21 cellular contexts compared by ENCODE assay signal in the genomic region with DNA sequence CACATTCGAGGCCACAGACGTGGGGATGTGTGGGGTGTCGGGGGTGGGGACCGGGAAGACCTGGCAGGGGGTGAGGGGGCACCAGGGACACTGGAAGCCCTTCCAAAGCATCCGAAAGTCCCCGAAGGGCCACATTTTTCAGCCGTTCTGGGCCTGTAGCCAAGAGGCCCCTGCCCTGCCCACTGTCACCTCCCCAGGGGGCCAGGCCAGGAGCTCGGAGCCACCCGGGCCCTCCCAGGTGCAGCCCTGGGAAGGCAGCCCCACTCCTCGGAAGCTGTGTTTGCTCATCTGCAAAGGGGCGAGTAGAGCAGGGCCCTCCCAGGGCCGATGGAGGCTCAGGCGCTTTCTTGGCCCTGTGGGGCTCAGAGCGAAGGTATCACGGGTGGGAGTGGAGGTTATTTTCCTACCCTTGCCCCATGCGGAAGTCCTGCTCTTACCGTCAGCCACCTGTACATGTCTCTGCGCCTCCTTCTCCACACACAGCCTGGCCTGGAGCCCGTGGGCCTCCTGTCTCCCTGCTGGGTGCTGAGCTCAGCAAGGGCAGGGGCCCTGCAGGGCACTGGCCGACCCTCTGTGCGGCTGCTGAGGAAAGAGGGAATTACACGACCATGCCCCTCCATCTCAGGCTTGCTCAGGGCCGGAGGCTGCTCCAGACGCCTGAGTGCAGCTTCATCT. TPM values are rescaled to one million over a fixed set of nuclear protein-coding genes. Genes with fewer than 3 reads are reported as not detected.
DNase-seq lines count a peak whose midpoint lies in the region; ATAC-seq and TF ChIP-seq lines count a peak whose summit lies in the region.
"Had no signal": no experiment of that assay in that cellular context is flagged by ENCODE, and none has a peak within 500 bp of the region (broad histone marks: within the 10 kb centered on the region; RNA-seq: fewer than 3 reads in every experiment).

No MANE protein-coding gene starts in this region.

- no peak overlapping the region for H3K14ac ChIP-seq in neuronal stem cell (ENCODE audit: low read length)

- peaks cover 6 to 7% of the 10 kb centered on the region in 2 donors for H3K9me3 Mint-ChIP-seq in activated naive CD4-positive, alpha-beta T cell treated with anti-CD3 and anti-CD28 coated beads, Interleukin-2, amount 50 U/mL, for 72 hours
- H3K9me3 Mint-ChIP-seq: CD8-positive, alpha-beta memory T cell had no signal

- H2BK120ac ChIP-seq in neuronal stem cell (ENCODE audit: low read depth, low read length): no peak overlapping the region

- H3K9me3 ChIP-seq in HEK293 (ENCODE audit: control insufficient read depth, insufficient read depth, low read depth, low read length) (no peaks in the 10 kb centered on the region), neuronal stem cell (replicated peaks in 1 of 2; ENCODE audit: control insufficient read depth in 2 of 2, insufficient read depth in 1 of 2, low read depth in 1 of 2, low read length in 2 of 2) (no peaks in the 10 kb centered on the region)
- H3K9me3 ChIP-seq: MG63 had no signal

- no peak overlapping the region for H3K9ac ChIP-seq in neuronal stem cell (ENCODE audit: low read depth, low read length, poor library complexity)

- peaks cover 6% of the 10 kb centered on the region for H3K4me1 ChIP-seq in HEK293 (ENCODE audit: control insufficient read depth, insufficient read depth, low read length)
- peaks cover 0 to 3% of the 10 kb centered on the region in 2 donors for H3K4me1 ChIP-seq in neuronal stem cell (ENCODE audit: control insufficient read depth in 2 of 2, insufficient read depth in 1 of 2, low read depth in 1 of 2, low read length in 2 of 2)

- H2AFZ ChIP-seq in neuronal stem cell (ENCODE audit: low read length): no peak overlapping the region

- H3K27ac ChIP-seq in HEK293 (ENCODE audit: extremely low read depth, low read depth, low read length): no peak overlapping the region
- no peak overlapping the region for H3K27ac ChIP-seq in neuronal stem cell (replicated peaks; ENCODE audit: low read length)
- H3K27ac ChIP-seq: HL-60 had no signal

- H3K4me2 ChIP-seq in neuronal stem cell (ENCODE audit: insufficient read depth, low read length, poor library complexity, severe bottlenecking): no peak overlapping the region

- H3K23ac ChIP-seq in neuronal stem cell (ENCODE audit: low read depth, low read length, poor library complexity): peak overlapping the region; percentile 83

- CTCF ChIA-PET in HEK293 (lab: Yijun Ruan, JAX): no interaction called here

- no peaks in the 10 kb centered on the region for H3K36me3 Mint-ChIP-seq in activated naive CD4-positive, alpha-beta T cell treated with anti-CD3 and anti-CD28 coated beads, Interleukin-2, amount 50 U/mL, for 72 hours
- H3K36me3 Mint-ChIP-seq: CD8-positive, alpha-beta memory T cell had no signal

- peaks cover 0 to 58% (median 0%) of the 10 kb centered on the region in 3 experiments for H3K27me3 ChIP-seq in neuronal stem cell (ENCODE audit: control insufficient read depth in 3 of 3, insufficient read depth in 3 of 3, low read depth in 1 of 3, low read length in 3 of 3)
- H3K27me3 ChIP-seq: MG63 had no signal

- no peak overlapping the region for H3K4me3 ChIP-seq in HEK293 (ENCODE audit: low read depth, low read length)
- no peak overlapping the region for H3K4me3 ChIP-seq in neuronal stem cell (ENCODE audit: low read length in 2 of 2)
- H3K4me3 ChIP-seq: MG63 had no signal

- no peak for ATAC-seq in activated naive CD4-positive, alpha-beta T cell treated with anti-CD3 and anti-CD28 coated beads, Interleukin-2, amount 50 U/mL, for 72 hours
- ATAC-seq in GM19023 (IDR thresholded peaks at IDR 0.05; ENCODE audit: unreplicated experiment) (no peak), GM19328 (IDR thresholded peaks at IDR 0.05; ENCODE audit: unreplicated experiment) (no peak)
- ATAC-seq: PC-3 had no signal

- peak overlapping the region; percentile 22 for H4K91ac ChIP-seq in neuronal stem cell (ENCODE audit: low read depth, low read length, poor library complexity)

- POLR2A ChIA-PET in HEK293 (lab: Yijun Ruan, JAX): interaction anchor here (0.5 to 1.1 kb wide), 2 partner anchors 24 to 242 kb away, joined by 3 to 4 read pairs; no protein-coding TSS in a partner anchor

- H4K8ac ChIP-seq in neuronal stem cell (ENCODE audit: low read depth, low read length): peak overlapping the region; percentile 23

- no CpG with 5 or more reads among the region's 24 CpGs for WGBS in neuronal stem cell (ENCODE audit: extremely low coverage in 2 of 2, insufficient read length in 2 of 2, insufficient replicate concordance in 1 of 2), 2 donors

- peak overlapping the region; percentile 78 for H2BK15ac ChIP-seq in neuronal stem cell (ENCODE audit: low read length)

- no peak overlapping the region for H3K27ac Mint-ChIP-seq in activated naive CD4-positive, alpha-beta T cell treated with anti-CD3 and anti-CD28 coated beads, Interleukin-2, amount 50 U/mL, for 72 hours

- H3K18ac ChIP-seq in neuronal stem cell (ENCODE audit: low read length): peak overlapping the region; percentile 57

- H2BK12ac ChIP-seq in neuronal stem cell (ENCODE audit: low read length): peak overlapping the region; percentile 84

- no peak overlapping the region for H3K4ac ChIP-seq in neuronal stem cell (ENCODE audit: low read length)

- H3K36me3 ChIP-seq in HEK293 (ENCODE audit: control insufficient read depth in 2 of 2, insufficient read depth in 1 of 2, low read length in 2 of 2): no peaks in the 10 kb centered on the region
- no peaks in the 10 kb centered on the region for H3K36me3 ChIP-seq in neuronal stem cell (replicated peaks in 1 of 2; ENCODE audit: control insufficient read depth in 2 of 2, insufficient read depth in 2 of 2, low read length in 2 of 2)
- H3K36me3 ChIP-seq: MG63 had no signal

- peak; percentile 6 for DNase-seq in activated naive CD4-positive, alpha-beta T cell treated with anti-CD3 and anti-CD28 coated beads, Interleukin-2, amount 50 U/mL, for 16 hours
- no peak for DNase-seq in activated naive CD4-positive, alpha-beta T cell treated with anti-CD3 and anti-CD28 coated beads, Interleukin-2, amount 50 U/mL, for 72 hours (ENCODE audit: low spot score in 2 of 2)
- DNase-seq in effector CD4-positive, alpha-beta T cell: peak; percentile 1
- DNase-seq in neuronal stem cell (ENCODE audit: low spot score): no peak
- no peak for DNase-seq in stimulated activated CD4-positive, alpha-beta T cell treated with anti-CD3 and anti-CD28 coated beads, Interleukin-2, amount 100 ng/mL, for 24 hours
- DNase-seq: C1 segment of cervical spinal cord, DMS79, IMR-90, Kasumi-1, MG63, NCI-H1048, NCI-H1694, NCI-H2081 treated with DMSO at 0.1 percent for 48 hours, NCI-H510A, NCI-H748 treated with DMSO at 0.1 percent for 48 hours, PC-3 had no signal

- peak overlapping the region; percentile 20 for H2AK5ac ChIP-seq in neuronal stem cell (ENCODE audit: low read depth, low read length)

- H2BK5ac ChIP-seq in neuronal stem cell (ENCODE audit: low read length): peak overlapping the region; percentile 66

- TF ChIP-seq CTCF in HEK293 (tag by site-specific recombination; IDR thresholded peaks at IDR 0.05): no peak

- peaks cover 6% of the 10 kb centered on the region for H3K79me1 ChIP-seq in neuronal stem cell (ENCODE audit: low read depth, low read length)

TF ChIP-seq in HEK293, 187 proteins besides CTCF, POLR2A, EP300 and RAD21:
- TF ChIP-seq ZBTB20 (tag by site-specific recombination; IDR thresholded peaks at IDR 0.05) (0 out of 2 replicates have a peak, but pooled peaks have one; percentile 29), KLF1 (tag by site-specific recombination; IDR thresholded peaks at IDR 0.05) (peak; percentile 20; the same call in 1 of the 2 replicates), GLIS1 (tag by site-specific recombination; IDR thresholded peaks at IDR 0.05) (peak; percentile 95), ZIC2 (tag by site-specific recombination; IDR thresholded peaks at IDR 0.05) (peak; percentile 93)
- TF ChIP-seq, protein P1, sequence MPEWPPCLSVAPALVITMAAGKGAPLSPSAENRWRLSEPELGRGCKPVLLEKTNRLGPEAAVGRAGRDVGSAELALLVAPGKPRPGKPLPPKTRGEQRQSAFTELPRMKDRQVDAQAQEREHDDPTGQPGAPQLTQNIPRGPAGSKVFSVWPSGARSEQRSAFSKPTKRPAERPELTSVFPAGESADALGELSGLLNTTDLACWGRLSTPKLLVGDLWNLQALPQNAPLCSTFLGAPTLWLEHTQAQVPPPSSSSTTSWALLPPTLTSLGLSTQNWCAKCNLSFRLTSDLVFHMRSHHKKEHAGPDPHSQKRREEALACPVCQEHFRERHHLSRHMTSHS (tag by site-specific recombination; IDR thresholded peaks at IDR 0.05): no peak

RNA-seq across cellular contexts. Expression of a gene that starts 27.2 kb away (rescaled TPM):
- total RNA-seq in activated naive CD4-positive, alpha-beta T cell treated with anti-CD3 and anti-CD28 coated beads, Interleukin-2, amount 50 U/mL, for 72 hours: 10 to 100 TPM; 21.0 to 29.3 TPM
- 24.2 TPM for polyA plus RNA-seq in neuronal stem cell (2013, experiment 1 of 2)
- polyA plus RNA-seq in neuronal stem cell (2013, experiment 2 of 2): 24.1 TPM

RNA-seq across cellular contexts. Expression of a gene that starts 27.3 kb away (rescaled TPM):
- total RNA-seq in activated naive CD4-positive, alpha-beta T cell treated with anti-CD3 and anti-CD28 coated beads, Interleukin-2, amount 50 U/mL, for 72 hours: 10 to 100 TPM; 22.0 to 34.5 TPM
- polyA plus RNA-seq in neuronal stem cell (2013, experiment 1 of 2): 8.5 TPM
- 8.6 TPM for polyA plus RNA-seq in neuronal stem cell (2013, experiment 2 of 2)

Comparison
In these comparisons a context has a peak if more than half of its experiments do, and no peak if none do; other contexts are left out.
1. DNase-seq: peak in activated naive CD4-positive, alpha-beta T cell treated with anti-CD3 and anti-CD28 coated beads, Interleukin-2, amount 50 U/mL, for 16 hours (single experiment) and effector CD4-positive, alpha-beta T cell (single experiment); none in activated naive CD4-positive, alpha-beta T cell treated with anti-CD3 and anti-CD28 coated beads, Interleukin-2, amount 50 U/mL, for 72 hours (0 of 2), neuronal stem cell (single experiment) and stimulated activated CD4-positive, alpha-beta T cell treated with anti-CD3 and anti-CD28 coated beads, Interleukin-2, amount 100 ng/mL, for 24 hours (0 of 2).